Comparison of ENCODE assay signal across 24 cellular contexts in genomic region chr2:200878289-200878688, GRCh38.
"Had no signal": no experiment of that assay in that cellular context is flagged by ENCODE, and none has a peak within 500 bp of the region (broad histone marks: within the 10 kb centered on the region; RNA-seq: fewer than 3 reads in every experiment).

No MANE protein-coding gene starts in this region.

- H3K9me3 ChIP-seq: esophagus muscularis mucosa, gastroesophageal sphincter, heart left ventricle, left lung, lower lobe of right lung had no signal

- DNase-seq: dermis blood vessel endothelial cell; dorsolateral prefrontal cortex; effector CD4-positive, alpha-beta T cell; effector memory CD4-positive, alpha-beta T cell; foreskin keratinocyte; heart left ventricle; hypothalamus; immature natural killer cell; islet precursor cell; kidney; kidney glomerular epithelial cell; left colon; left lung; lower lobe of right lung; mesendoderm; midbrain; naive thymus-derived CD4-positive, alpha-beta T cell had no signal

- H3K27me3 ChIP-seq: dorsolateral prefrontal cortex, esophagus muscularis mucosa, foreskin keratinocyte, gastroesophageal sphincter, heart left ventricle, hepatocyte, left lung had no signal

- H3K4me1 ChIP-seq: esophagus muscularis mucosa, foreskin keratinocyte, gastroesophageal sphincter, left lung, lower lobe of right lung had no signal

- H3K27ac ChIP-seq: coronary artery, dorsolateral prefrontal cortex, esophagus muscularis mucosa, foreskin keratinocyte, gastroesophageal sphincter, hepatocyte, left lung, lower lobe of right lung had no signal

- ATAC-seq: foreskin keratinocyte; gastroesophageal sphincter; left colon; left lung; lower lobe of right lung; naive thymus-derived CD4-positive, alpha-beta T cell had no signal

- FAIRE-seq: colon, endothelial cell of umbilical vein, frontal cortex, kidney had no signal

- H3K79me2 ChIP-seq: hepatocyte had no signal

- H3K4me3 ChIP-seq: coronary artery, dorsolateral prefrontal cortex, esophagus muscularis mucosa, gastroesophageal sphincter, heart left ventricle, hepatocyte, left lung, lower lobe of right lung had no signal

- H3K4me2 ChIP-seq: hepatocyte had no signal

- H2AFZ ChIP-seq: hepatocyte had no signal
